ENCODE assay signal across 31 cellular contexts in genomic region chr1:77373702-77374101, GRCh38.
"Had no signal": no experiment of that assay in that cellular context is flagged by ENCODE, and none has a peak within 500 bp of the region (broad histone marks: within the 10 kb centered on the region; RNA-seq: fewer than 3 reads in every experiment).

No MANE protein-coding gene starts in this region.

- H3K79me2 ChIP-seq: parathyroid adenoma had no signal

- ATAC-seq: natural killer cell; psoas muscle; right cardiac atrium; sciatic nerve; stimulated activated memory B cell treated with anti-CD40 and anti-IgM and Interleukin-4, amounts not matched to agents 10 μg/mL and 1 μg/mL and 100 μg/mL, for 72 hours; stimulated activated naive CD8-positive, alpha-beta T cell treated with anti-CD3 and anti-CD28 coated beads, Interleukin-15, amount 100 ng/mL, for 72 hours; stimulated activated naive CD8-positive, alpha-beta T cell treated with anti-CD3 and anti-CD28 coated beads, Interleukin-15, Interleukin-2, amounts not matched to agents 100 U/mL and 50 U/mL, for 24 hours; upper lobe of right lung had no signal

- H3K9me3 ChIP-seq: ovary, psoas muscle, spleen, suprapubic skin, testis, tibial artery, transverse colon, upper lobe of right lung, uterus had no signal

- H3K27ac ChIP-seq: neural progenitor cell, ovary, parathyroid adenoma, psoas muscle, skin epidermis, spleen, suprapubic skin, testis, tibial artery, transverse colon, upper lobe of right lung, uterus had no signal

- H3K4me3 ChIP-seq: neural progenitor cell, ovary, psoas muscle, skin epidermis, smooth muscle cell, spleen, suprapubic skin, testis, tibial artery, transverse colon, upper lobe of right lung, uterus had no signal

- H3K9me3 Mint-ChIP-seq: natural killer cell; nephron; neural progenitor cell; stimulated activated memory B cell treated with anti-CD40 and anti-IgM and Interleukin-4, amounts not matched to agents 10 μg/mL and 1 μg/mL and 100 μg/mL, for 72 hours; stimulated activated naive CD8-positive, alpha-beta T cell treated with anti-CD3 and anti-CD28 coated beads, Interleukin-15, amount 100 ng/mL, for 72 hours; type B pancreatic cell had no signal

- H2AFZ ChIP-seq: neural progenitor cell, parathyroid adenoma had no signal

- H3K4me1 ChIP-seq: parathyroid adenoma, psoas muscle, spleen, suprapubic skin, testis, transverse colon, upper lobe of right lung, uterus had no signal

- H3K36me3 Mint-ChIP-seq: natural killer cell; neural progenitor cell; stimulated activated memory B cell treated with anti-CD40 and anti-IgM and Interleukin-4, amounts not matched to agents 10 μg/mL and 1 μg/mL and 100 μg/mL, for 72 hours; type B pancreatic cell had no signal

- H3K27ac Mint-ChIP-seq: natural killer cell; nephron; neural progenitor cell; progenitor cell of endocrine pancreas; stimulated activated memory B cell treated with anti-CD40 and anti-IgM and Interleukin-4, amounts not matched to agents 10 μg/mL and 1 μg/mL and 100 μg/mL, for 72 hours; stimulated activated naive CD8-positive, alpha-beta T cell treated with anti-CD3 and anti-CD28 coated beads, Interleukin-15, amount 100 ng/mL, for 72 hours; type B pancreatic cell had no signal

- H3K4me3 Mint-ChIP-seq: natural killer cell; nephron; neural progenitor cell; stimulated activated memory B cell treated with anti-CD40 and anti-IgM and Interleukin-4, amounts not matched to agents 10 μg/mL and 1 μg/mL and 100 μg/mL, for 72 hours; stimulated activated naive CD8-positive, alpha-beta T cell treated with anti-CD3 and anti-CD28 coated beads, Interleukin-15, amount 100 ng/mL, for 72 hours; type B pancreatic cell had no signal

- H3K4me2 ChIP-seq: neural progenitor cell, smooth muscle cell had no signal

- H3K4me1 Mint-ChIP-seq: stimulated activated memory B cell treated with anti-CD40 and anti-IgM and Interleukin-4, amounts not matched to agents 10 μg/mL and 1 μg/mL and 100 μg/mL, for 72 hours had no signal

- H3K9ac ChIP-seq: neural progenitor cell, parathyroid adenoma had no signal

- H3K36me3 ChIP-seq: neural progenitor cell, ovary, spleen, suprapubic skin, tibial artery, transverse colon, upper lobe of right lung, uterus had no signal

- H3K27me3 Mint-ChIP-seq: progenitor cell of endocrine pancreas; stimulated activated memory B cell treated with anti-CD40 and anti-IgM and Interleukin-4, amounts not matched to agents 10 μg/mL and 1 μg/mL and 100 μg/mL, for 72 hours; stimulated activated naive CD8-positive, alpha-beta T cell treated with anti-CD3 and anti-CD28 coated beads, Interleukin-15, amount 100 ng/mL, for 72 hours had no signal

- DNase-seq: natural killer cell; occipital lobe; ovary; posterior cingulate gyrus; psoas muscle; right cardiac atrium; spleen; stimulated activated CD4-positive, alpha-beta T cell treated with anti-CD3 and anti-CD28 coated beads, Interleukin-12 subunit alpha, Interleukin-12 subunit beta, amount 100 ng/mL, for 4 hours; stimulated activated CD4-positive, alpha-beta T cell treated with anti-CD3 and anti-CD28 coated beads, Interleukin-1b, Interleukin-23, amount 100 ng/mL, for 48 hours; stimulated activated CD4-positive, alpha-beta T cell treated with anti-CD3 and anti-CD28 coated beads, Interleukin-4, amount 100 ng/mL, for 1 hour; stimulated activated CD4-positive, alpha-beta T cell treated with anti-CD3 and anti-CD28 coated beads, Interleukin-4, amount 100 ng/mL, for 4 hours; stimulated activated CD8-positive, alpha-beta memory T cell treated with anti-CD3 and anti-CD28 coated beads, Interleukin-4, amount 100 ng/mL, for 48 hours; stimulated activated naive CD4-positive, alpha-beta T cell; stimulated activated naive CD8-positive, alpha-beta T cell treated with anti-CD3 and anti-CD28 coated beads, Interleukin-15, amount 100 ng/mL, for 72 hours; stimulated activated naive CD8-positive, alpha-beta T cell treated with anti-CD3 and anti-CD28 coated beads, Interleukin-15, Interleukin-2, amounts not matched to agents 100 U/mL and 50 U/mL, for 24 hours; substantia nigra; testis; tibial artery; transverse colon; upper lobe of right lung; uterus had no signal

- H3K27me3 ChIP-seq: neural progenitor cell, ovary, spleen, suprapubic skin, testis, tibial artery, transverse colon, upper lobe of right lung, uterus had no signal
